In genomic region chr9:95004452-95005275, GRCh38 we compare ENCODE assay signal across 8 cellular contexts.
DNase-seq lines count a peak whose midpoint lies in the region; ATAC-seq, FAIRE-seq and TF ChIP-seq lines count a peak whose summit lies in the region.

No MANE protein-coding gene starts in this region.

- H3K27ac ChIP-seq in pancreas = peak overlapping the region; percentile 93 to 99 (median 98)

- POLR2A ChIA-PET in HEK293T (lab: Yijun Ruan, JAX) = no interaction called here

- peak; percentile 50 to 65 (median 56) for ATAC-seq in pancreas
- ATAC-seq in GM19452 (IDR thresholded peaks at IDR 0.05; ENCODE audit: unreplicated experiment) = no peak

- TF ChIP-seq CTCF in GM12865 (IDR thresholded peaks at IDR 0.05; ENCODE audit: insufficient read depth, low read depth, low read length, missing control alignments) (no peak), pancreas (IDR thresholded peaks at IDR 0.05) (no peak)

- no peaks in the 10 kb centered on the region for H3K27me3 ChIP-seq in pancreas

- H3K4me1 ChIP-seq in pancreas = peaks cover 11 to 18% (median 17%) of the 10 kb centered on the region in 3 donors

- no peak for FAIRE-seq in pancreas (lab: Jason Lieb, UNC)

- no peaks in the 10 kb centered on the region for H3K9me3 ChIP-seq in pancreas

- CTCF ChIA-PET in HEK293T (lab: Yijun Ruan, JAX) = no interaction called here

- H3K4me3 ChIP-seq in GM12865 (ENCODE audit: low read depth, low read length) (peak overlapping the region; percentile 67), pancreas (peak overlapping the region; percentile 41 to 83 (median 74))

- DNase-seq in GM12865 (ENCODE audit: low read depth) = peak; percentile 38
- peak; percentile 65 for DNase-seq in HEK293T (ENCODE audit: extremely low spot score)
- peak; percentile 88 for DNase-seq in NCI-H69 (lab: John Stamatoyannopoulos, UW)
- peak; percentile 6 for DNase-seq in activated T-helper 9 cell treated with anti-CD3 and anti-CD28 coated beads, Interleukin-2, amount 50 U/mL, for 16 hours (ENCODE audit: low read depth)
- peak in 30 of 42 donors; percentile 34 to 77 (median 57) for DNase-seq in head of caudate nucleus
- peak; percentile 57 to 89 (median 76) for DNase-seq in pancreas
- no peak for DNase-seq in AML-193 (lab: John Stamatoyannopoulos, UW)

- intact Hi-C loops in head of caudate nucleus (cut with DNase I) (loop anchor here (5.0 kb wide), 1 partner anchor 222 kb away; no protein-coding TSS in a partner anchor), pancreas (cut with DNase I) (no loop called here)

- no peaks in the 10 kb centered on the region for H3K36me3 ChIP-seq in pancreas

- 0 to 1% methylated on average over 59 to 130 of the region's 130 CpGs for WGBS in pancreas, 2 donors

TF ChIP-seq in HEK293T, 16 proteins besides CTCF, POLR2A, EP300 and RAD21:
- TF ChIP-seq FOXA1 (IDR thresholded peaks at IDR 0.05) (no peak), TARDBP (IDR thresholded peaks at IDR 0.05) (no peak), SUZ12 (IDR thresholded peaks at IDR 0.05) (no peak)

Comparison
In these comparisons a context has a peak if more than half of its experiments do, and no peak if none do; other contexts are left out.
1. DNase-seq: peak in GM12865 (single experiment), HEK293T (single experiment), NCI-H69 (single experiment), activated T-helper 9 cell treated with anti-CD3 and anti-CD28 coated beads, Interleukin-2, amount 50 U/mL, for 16 hours (single experiment), head of caudate nucleus (30 of 42) and pancreas (6 of 6); none in AML-193 (0 of 2).